11 cellular contexts compared by ENCODE assay signal in genomic region chr12:24754690-24755638, GRCh38.
DNase-seq lines count a peak whose midpoint lies in the region; ATAC-seq and TF ChIP-seq lines count a peak whose summit lies in the region.
"Had no signal": no experiment of that assay in that cellular context is flagged by ENCODE, and none has a peak within 500 bp of the region (broad histone marks: within the 10 kb centered on the region; RNA-seq: fewer than 3 reads in every experiment).

No MANE protein-coding gene starts in this region.

- peaks cover 25% of the 10 kb centered on the region for H3K9me3 ChIP-seq in Caco-2

- intact Hi-C loops in Caco-2 (cut with micrococcal nuclease; ENCODE audit: unreplicated experiment), result loop anchor here (1.0 to 5.0 kb wide), 10 partner anchors 12 to 718 kb away; no protein-coding TSS in a partner anchor

- peaks cover 84% of the 10 kb centered on the region for H3K36me3 Mint-ChIP-seq in Caco-2 (ENCODE audit: insufficient read depth, unreplicated experiment)
- H3K36me3 Mint-ChIP-seq in naive thymus-derived CD8-positive, alpha-beta T cell, result no peaks in the 10 kb centered on the region

- H3K4me1 Mint-ChIP-seq in Caco-2 (ENCODE audit: low read depth, unreplicated experiment), result peaks cover 52% of the 10 kb centered on the region
- no peaks in the 10 kb centered on the region for H3K4me1 Mint-ChIP-seq in naive thymus-derived CD8-positive, alpha-beta T cell

- BruUV-seq in Caco-2 (replicated peaks; lab: Mats Ljungman, UMichigan), result no TSS peak

- H3K27me3 ChIP-seq in Caco-2 (replicated peaks; ENCODE audit: control insufficient read depth, insufficient read depth, low read length), result no peaks in the 10 kb centered on the region

- POLR2A ChIA-PET in Caco-2 (lab: Charles Lee), result interaction anchor here (0.6 to 1.5 kb wide), 7 partner anchors 9 to 1024 kb away, joined by 3 to 8 read pairs (median 3); no protein-coding TSS in a partner anchor
- POLR2A ChIA-PET in naive thymus-derived CD8-positive, alpha-beta T cell (lab: Charles Lee), result no interaction called here

- ATAC-seq in naive thymus-derived CD8-positive, alpha-beta T cell, result no peak
- no peak for ATAC-seq in GM18519 (IDR thresholded peaks at IDR 0.05; ENCODE audit: low FRiP score, unreplicated experiment)
- ATAC-seq: left colon had no signal

- H3K27me3 Mint-ChIP-seq in Caco-2 (ENCODE audit: insufficient read depth, unreplicated experiment), result no peaks in the 10 kb centered on the region
- peaks cover 0 to 5% (median 0%) of the 10 kb centered on the region in 5 donors for H3K27me3 Mint-ChIP-seq in naive thymus-derived CD8-positive, alpha-beta T cell

- peaks cover 78% of the 10 kb centered on the region for H3K4me1 ChIP-seq in Caco-2

- H3K36me3 ChIP-seq in Caco-2 (ENCODE audit: control insufficient read depth, insufficient read depth, low read length), result no peaks in the 10 kb centered on the region; the same call in 1 of the 2 replicates

- H3K4me3 ChIP-seq in Caco-2 (ENCODE audit: low read depth, low read length) (no peak overlapping the region), cardiac fibroblast (replicated peaks in 1 of 2; ENCODE audit: low read depth in 2 of 2, low read length in 2 of 2) (no peak overlapping the region)

- H3K9me3 Mint-ChIP-seq in Caco-2 (ENCODE audit: unreplicated experiment), result peaks cover 26% of the 10 kb centered on the region
- no peaks in the 10 kb centered on the region for H3K9me3 Mint-ChIP-seq in naive thymus-derived CD8-positive, alpha-beta T cell

- peak overlapping the region; percentile 70 for H3K4me3 Mint-ChIP-seq in Caco-2 (ENCODE audit: unreplicated experiment)
- no peak overlapping the region for H3K4me3 Mint-ChIP-seq in naive thymus-derived CD8-positive, alpha-beta T cell

- TF ChIP-seq POLR2A in erythroblast (IDR thresholded peaks at IDR 0.05; ENCODE audit: low read length), result no peak

- DNase-seq in Caco-2, result peak; percentile 94 to 95
- DNase-seq in LHCN-M2 (ENCODE audit: low read depth), result peak; percentile 92
- peak; percentile 63 to 92 for DNase-seq in cardiac fibroblast (ENCODE audit: low read depth in 2 of 2)
- peak; percentile 35 for DNase-seq in mucosa of gallbladder (ENCODE audit: low spot score)
- no peak for DNase-seq in naive thymus-derived CD8-positive, alpha-beta T cell
- no peak for DNase-seq in Ammon's horn (ENCODE audit: low spot score)
- DNase-seq in erythroblast (lab: John Stamatoyannopoulos, UW), result no peak
- DNase-seq: GDM1, left colon, RPMI8226 had no signal

- peak overlapping the region; percentile 97 for H3K27ac Mint-ChIP-seq in Caco-2 (ENCODE audit: unreplicated experiment)
- H3K27ac Mint-ChIP-seq in naive thymus-derived CD8-positive, alpha-beta T cell, result no peak overlapping the region

- CTCF ChIA-PET in Caco-2 (lab: Charles Lee), result interaction anchor here (1.2 to 1.5 kb wide), 2 partner anchors 23 to 27 kb away, joined by 4 to 7 read pairs; no protein-coding TSS in a partner anchor

- TF ChIP-seq CTCF in Caco-2 (IDR thresholded peaks at IDR 0.05; ENCODE audit: insufficient read depth in 1 of 2, low read depth in 1 of 2, low read length in 1 of 2, severe bottlenecking in 1 of 2, unreplicated experiment in 1 of 2) (no peak), cardiac fibroblast (IDR thresholded peaks at IDR 0.05; ENCODE audit: low read depth, low read length) (no peak)

Comparison
In these comparisons a context has a peak if more than half of its experiments do, and no peak if none do; other contexts are left out.
1. DNase-seq: peak in Caco-2 (2 of 2), LHCN-M2 (single experiment), cardiac fibroblast (2 of 2) and mucosa of gallbladder (single experiment); none in naive thymus-derived CD8-positive, alpha-beta T cell (0 of 10), Ammon's horn (single experiment) and erythroblast (0 of 2).